Comparison of ENCODE assay signal across 8 cellular contexts in the genomic region with DNA sequence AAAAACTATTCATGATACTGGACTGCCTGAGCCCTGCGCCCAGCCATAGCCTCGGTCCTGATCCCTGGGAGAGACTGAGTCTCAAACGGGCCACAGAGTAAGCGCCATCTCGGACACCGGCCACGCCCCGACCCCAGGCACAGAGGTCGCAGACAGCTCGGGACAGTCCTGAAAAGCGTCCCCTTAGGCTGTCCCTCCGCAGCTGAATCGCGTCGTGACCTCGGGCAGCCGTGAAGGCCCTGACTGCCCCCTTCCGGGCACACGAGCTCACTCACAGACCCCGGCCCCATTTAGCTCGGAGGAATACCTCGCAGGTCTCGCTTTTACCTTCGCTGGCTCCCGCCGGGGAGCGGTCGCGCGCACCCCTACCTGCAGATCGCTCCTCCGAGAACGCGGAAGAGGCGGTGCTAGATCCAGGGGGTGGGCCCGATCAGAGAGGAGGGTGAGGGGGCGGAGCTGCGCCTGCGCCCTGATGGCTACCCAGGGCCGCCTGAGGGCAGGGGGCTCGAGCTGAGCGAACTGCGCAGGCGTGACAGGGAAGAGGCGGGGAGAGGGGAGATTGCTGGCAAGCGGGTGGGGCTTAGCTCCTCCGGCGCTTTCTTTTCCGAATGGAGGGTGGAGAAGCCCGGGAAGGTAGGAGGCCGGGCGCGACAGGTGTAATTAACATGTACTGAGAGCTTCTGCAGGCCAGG. TPM values are rescaled to one million over a fixed set of nuclear protein-coding genes. Genes with fewer than 3 reads are reported as not detected.
DNase-seq lines count a peak whose midpoint lies in the region; ATAC-seq and TF ChIP-seq lines count a peak whose summit lies in the region.

A gene (minus strand): TSS at position 411 of the 692 bp plus-strand sequence. CDS start 20,941 bp downstream, outside the sequence.

- intact Hi-C loops in PC-9 (cut with micrococcal nuclease; ENCODE audit: unreplicated experiment) = loop anchor here (1.0 to 5.0 kb wide), 4 partner anchors 8 to 115 kb away; a partner anchor contains a TSS

- BruUV-seq in PC-9 (replicated peaks; lab: Mats Ljungman, UMichigan) = no TSS peak

- peaks cover 18% of the 10 kb centered on the region; the same call in 1 of the 2 replicates for H3K36me3 ChIP-seq in PC-9 (ENCODE audit: low read depth)

- ATAC-seq in GM21526 (IDR thresholded peaks at IDR 0.05; ENCODE audit: low FRiP score, unreplicated experiment) = peak; percentile 89

- peaks cover 36% of the 10 kb centered on the region for H3K79me2 ChIP-seq in PC-9 (ENCODE audit: low read depth)

- POLR2A ChIA-PET in PC-9 (lab: Charles Lee; ENCODE audit: unreplicated experiment) = interaction anchor here (0.6 to 1.8 kb wide), 12 partner anchors 10 to 200 kb away, joined by 3 to 28 read pairs (median 4); a partner anchor contains a TSS

- DNase-seq in DMS114 treated with DMSO at 0.1 percent for 48 hours (lab: John Stamatoyannopoulos, UW; ENCODE audit: unreplicated experiment) (peak; percentile 91), HuH-7.5 (ENCODE audit: low spot score) (peak; percentile 98), PC-9 (peak; percentile 85 to 100), epithelial cell of prostate (ENCODE audit: low read depth, low spot score) (peak; percentile 56), mucosa of gallbladder (ENCODE audit: low spot score) (peak; percentile 97)
- DNase-seq in activated T-cell treated with anti-CD3 and anti-CD28 coated beads, Interleukin-2, amount 50 U/mL, for 1 hour = peak; percentile 98
- DNase-seq in stimulated activated CD8-positive, alpha-beta memory T cell treated with anti-CD3 and anti-CD28 coated beads, Interleukin-4, amount 100 ng/mL, for 4 hours (ENCODE audit: low read depth in 2 of 2, low spot score in 1 of 2) = peak; percentile 94 to 95

- no peak for TF ChIP-seq CTCF in PC-9 (conservative IDR thresholded peaks at IDR 0.05)

- peak within 1 kb of the TSS; percentile 95 for H3K4me3 ChIP-seq in PC-9

- no peaks in the 10 kb centered on the region for H3K9me3 ChIP-seq in PC-9 (ENCODE audit: insufficient read depth, low read depth)

- no peaks in the 10 kb centered on the region for H3K27me3 ChIP-seq in PC-9 (ENCODE audit: insufficient read depth, low read depth)

- H3K9me2 ChIP-seq in PC-9 (ENCODE audit: insufficient read depth) = no peaks in the 10 kb centered on the region

- peak within 1 kb of the TSS; percentile 90 for H2AFZ ChIP-seq in PC-9

- CTCF ChIA-PET in PC-9 (lab: Charles Lee) = interaction anchor here (0.5 to 0.8 kb wide), 4 partner anchors 100 to 264 kb away, joined by 3 read pairs; no protein-coding TSS in a partner anchor

- H3K4me2 ChIP-seq in PC-9 = peak within 1 kb of the TSS; percentile 87

- H3K4me1 ChIP-seq in PC-9 (replicated peaks; ENCODE audit: insufficient read depth) = peaks cover 29% of the 10 kb centered on the region

- H3F3A ChIP-seq in PC-9 (ENCODE audit: insufficient read depth, low read depth) = peaks cover 9% of the 10 kb centered on the region; the same call in 1 of the 2 replicates

- no peaks in the 10 kb centered on the region for H4K20me1 ChIP-seq in PC-9 (ENCODE audit: insufficient read depth)

- H3K27ac ChIP-seq in PC-9 (peak within 1 kb of the TSS; percentile 37), epithelial cell of prostate (peak within 1 kb of the TSS; percentile 26)

RNA-seq across cellular contexts. Expression of the gene that starts here (rescaled TPM):
- total RNA-seq in PC-9 (2021) (103 and 112 TPM in 2 replicates), mucosa of gallbladder (36.5 TPM)

Comparison
In these comparisons a context has a peak if more than half of its experiments do, and no peak if none do; other contexts are left out.
1. Peak in every context shown above with its lines: DNase-seq, ATAC-seq, H3K4me3 ChIP-seq and H3K27ac ChIP-seq.